In the genomic region with DNA sequence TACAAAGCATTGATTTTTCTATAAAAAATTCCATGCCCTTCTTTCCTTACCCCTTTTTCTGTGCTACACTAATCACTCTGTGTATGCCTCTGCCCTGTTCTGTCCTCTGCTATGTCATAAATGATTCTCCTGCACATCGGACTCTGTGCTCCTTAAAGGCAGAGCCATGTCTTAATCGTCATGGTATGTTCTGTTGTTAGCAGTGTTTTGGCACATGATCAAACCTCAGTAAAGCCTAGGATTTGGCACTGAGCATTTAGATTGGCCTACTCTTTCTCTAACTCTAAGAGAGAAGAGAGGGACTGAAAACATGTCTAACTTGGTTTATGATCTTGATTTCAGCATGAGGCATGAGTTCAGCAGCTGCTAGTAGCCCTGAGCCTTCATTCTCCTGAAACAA, we compare ENCODE assay signal across 18 cellular contexts.
DNase-seq lines count a peak whose midpoint lies in the region; ATAC-seq, FAIRE-seq and TF ChIP-seq lines count a peak whose summit lies in the region.
"Had no signal": no experiment of that assay in that cellular context is flagged by ENCODE, and none has a peak within 500 bp of the region (broad histone marks: within the 10 kb centered on the region; RNA-seq: fewer than 3 reads in every experiment).

No MANE protein-coding gene starts in this region.

- H3K9me2 ChIP-seq in hepatocyte (replicated peaks; ENCODE audit: insufficient read depth): no peaks in the 10 kb centered on the region

- H3K4me1 Mint-ChIP-seq in T-cell: no peaks in the 10 kb centered on the region
- H3K4me1 Mint-ChIP-seq: activated naive CD8-positive, alpha-beta T cell treated with anti-CD3 and anti-CD28 coated beads for 36 hours; neural crest cell had no signal

- H3K4me2 ChIP-seq in hepatocyte: no peak overlapping the region

- H3K9me3 Mint-ChIP-seq in T-cell: peaks cover 2 to 9% (median 6%) of the 10 kb centered on the region in 3 donors
- H3K9me3 Mint-ChIP-seq: activated naive CD8-positive, alpha-beta T cell treated with anti-CD3 and anti-CD28 coated beads for 36 hours had no signal

- peaks cover 3% of the 10 kb centered on the region for H3K4me1 ChIP-seq in hepatocyte (ENCODE audit: insufficient read depth)
- H3K4me1 ChIP-seq: esophagus squamous epithelium had no signal

- H3K9me3 ChIP-seq in hepatocyte (ENCODE audit: low read depth): no peaks in the 10 kb centered on the region
- H3K9me3 ChIP-seq: esophagus squamous epithelium had no signal

- FAIRE-seq in HTR-8/SVneo (lab: Jason Lieb, UNC): peak; percentile 4

- H3K36me3 ChIP-seq in hepatocyte (replicated peaks; ENCODE audit: insufficient read depth, low read depth): no peaks in the 10 kb centered on the region
- H3K36me3 ChIP-seq: esophagus squamous epithelium had no signal

- whole genome bisulfite sequencing in hepatocyte (ENCODE audit: low lambda C conversion rate, missing lambda C conversion rate): 45% methylated on average over 2 of the region's 2 CpGs

- DNase-seq in HTR-8/SVneo (ENCODE audit: insufficient read length, low spot score) (no peak), caudate nucleus (lab: John Stamatoyannopoulos, UW) (no peak), hepatocyte (ENCODE audit: low spot score) (peak; percentile 51), T-cell (no peak)
- DNase-seq: activated CD4-positive, alpha-beta T cell treated with anti-CD3 and anti-CD28 coated beads, Interleukin-2, amount 50 U/mL, for 4 hours; activated naive CD8-positive, alpha-beta T cell treated with anti-CD3 and anti-CD28 coated beads for 36 hours; activated T-cell treated with anti-CD3 and anti-CD28 coated beads, Interleukin-2, amount 50 U/mL, for 48 hours; DMS79; esophagus squamous epithelium; NCI-H2029; NCI-H524 treated with DMSO at 0.1 percent for 48 hours; right cardiac atrium; stimulated activated CD4-positive, alpha-beta T cell treated with anti-CD3 and anti-CD28 coated beads, Interleukin-2, amount 100 ng/mL, for 48 hours had no signal

- TF ChIP-seq CTCF in hepatocyte (IDR thresholded peaks at IDR 0.05; ENCODE audit: poor library complexity): no peak

- ATAC-seq in T-cell (replicated peaks in 1 of 4): no peak
- ATAC-seq in GM21526 (IDR thresholded peaks at IDR 0.05; ENCODE audit: low FRiP score, unreplicated experiment): no peak
- no peak for ATAC-seq in GM21447 (IDR thresholded peaks at IDR 0.05; ENCODE audit: unreplicated experiment)
- ATAC-seq: right cardiac atrium had no signal

- no peaks in the 10 kb centered on the region for H3K79me2 ChIP-seq in hepatocyte

- no peaks in the 10 kb centered on the region for H3K27me3 ChIP-seq in hepatocyte
- H3K27me3 ChIP-seq: esophagus squamous epithelium had no signal

- POLR2A ChIA-PET in T-cell (lab: Charles Lee): no interaction called here

- H4K20me1 ChIP-seq in hepatocyte (ENCODE audit: insufficient read depth, poor library complexity, severe bottlenecking): no peaks in the 10 kb centered on the region

- peak overlapping the region; percentile 69 for H3K27ac ChIP-seq in caudate nucleus (ENCODE audit: low read depth, low read length)
- no peak overlapping the region for H3K27ac ChIP-seq in hepatocyte
- peak overlapping the region; percentile 24 for H3K27ac ChIP-seq in temporal lobe (ENCODE audit: low read depth, low read length)
- H3K27ac ChIP-seq: esophagus squamous epithelium had no signal

- H3K36me3 Mint-ChIP-seq in T-cell: no peaks in the 10 kb centered on the region
- H3K36me3 Mint-ChIP-seq: activated naive CD8-positive, alpha-beta T cell treated with anti-CD3 and anti-CD28 coated beads for 36 hours had no signal

- CTCF ChIA-PET in T-cell (lab: Charles Lee): no interaction called here

- H3K27ac Mint-ChIP-seq in T-cell: no peak overlapping the region
- H3K27ac Mint-ChIP-seq: activated naive CD8-positive, alpha-beta T cell treated with anti-CD3 and anti-CD28 coated beads for 36 hours; dendritic cell treated with granulocyte-macrophage colony-stimulating factor and Interleukin-4, amounts not matched to agents 40 ng/mL and 50 ng/mL, for 4 days had no signal

- no peak overlapping the region for H2AFZ ChIP-seq in hepatocyte

- H3K4me3 Mint-ChIP-seq in T-cell: no peak overlapping the region
- H3K4me3 Mint-ChIP-seq: activated naive CD8-positive, alpha-beta T cell treated with anti-CD3 and anti-CD28 coated beads for 36 hours; dendritic cell treated with granulocyte-macrophage colony-stimulating factor and Interleukin-4, amounts not matched to agents 40 ng/mL and 50 ng/mL, for 4 days; neural crest cell had no signal

- H3K4me3 ChIP-seq in hepatocyte: no peak overlapping the region
- H3K4me3 ChIP-seq: esophagus squamous epithelium had no signal

- H3K27me3 Mint-ChIP-seq in T-cell: no peaks in the 10 kb centered on the region
- H3K27me3 Mint-ChIP-seq: activated naive CD8-positive, alpha-beta T cell treated with anti-CD3 and anti-CD28 coated beads for 36 hours; dendritic cell treated with granulocyte-macrophage colony-stimulating factor and Interleukin-4, amounts not matched to agents 40 ng/mL and 50 ng/mL, for 4 days had no signal
